In the genomic region with DNA sequence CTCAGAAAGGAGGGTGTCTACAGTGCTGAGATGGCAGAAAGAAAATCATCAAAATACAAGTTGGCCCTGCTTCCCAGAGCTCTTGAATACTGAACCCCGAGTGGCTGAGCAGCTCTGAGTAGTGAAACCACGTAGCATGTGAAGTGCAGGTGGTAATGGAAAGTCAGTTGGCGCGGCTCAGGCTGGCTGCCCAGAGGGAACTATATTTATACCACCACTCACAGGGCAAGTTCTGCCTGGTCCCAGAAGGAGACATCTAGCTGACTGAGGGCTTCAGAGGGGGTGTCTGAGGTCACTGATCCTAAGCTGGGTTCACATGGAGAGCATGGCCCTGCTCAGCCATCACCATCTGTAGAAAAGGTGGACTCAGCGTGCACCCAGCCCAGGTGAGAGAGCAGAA, we compare ENCODE assay signal across 11 cellular contexts.
DNase-seq lines count a peak whose midpoint lies in the region; ATAC-seq and TF ChIP-seq lines count a peak whose summit lies in the region.
"Had no signal": no experiment of that assay in that cellular context is flagged by ENCODE, and none has a peak within 500 bp of the region (broad histone marks: within the 10 kb centered on the region; RNA-seq: fewer than 3 reads in every experiment).

No MANE protein-coding gene starts in this region.

- H3K27ac ChIP-seq in breast epithelium, result no peak overlapping the region

- H3K27me3 Mint-ChIP-seq in effector memory CD8-positive, alpha-beta T cell, result peaks cover 15 to 19% of the 10 kb centered on the region in 2 donors

- TF ChIP-seq POLR2A in breast epithelium (IDR thresholded peaks at IDR 0.05), result no peak

- H3K36me3 ChIP-seq in breast epithelium, result no peaks in the 10 kb centered on the region

- no peaks in the 10 kb centered on the region for H3K9me3 ChIP-seq in breast epithelium

- ATAC-seq in GM18517 (IDR thresholded peaks at IDR 0.05; ENCODE audit: unreplicated experiment), result peak; percentile 95
- peak; percentile 92 for ATAC-seq in GM21576 (IDR thresholded peaks at IDR 0.05; ENCODE audit: unreplicated experiment)
- peak; percentile 79 for ATAC-seq in HG03108 (IDR thresholded peaks at IDR 0.05; ENCODE audit: unreplicated experiment)
- ATAC-seq in effector memory CD8-positive, alpha-beta T cell (replicated peaks), result no peak

- H3K9me3 Mint-ChIP-seq in effector memory CD8-positive, alpha-beta T cell, result no peaks in the 10 kb centered on the region

- H3K4me1 ChIP-seq in breast epithelium, result no peaks in the 10 kb centered on the region

- DNase-seq in cerebellar cortex (ENCODE audit: low spot score) (peak; percentile 21), HCEC 1CT (no peak), breast epithelium (ENCODE audit: low spot score in 2 of 2) (no peak)
- no peak for DNase-seq in effector memory CD8-positive, alpha-beta T cell
- DNase-seq in activated CD4-positive, alpha-beta T cell treated with anti-CD3 and anti-CD28 coated beads, Interleukin-2, amount 50 U/mL, for 1 hour, result no peak
- DNase-seq: midbrain, T-helper 2 cell had no signal

- no peak overlapping the region for H3K4me3 Mint-ChIP-seq in effector memory CD8-positive, alpha-beta T cell
- H3K4me3 Mint-ChIP-seq: B cell had no signal

- H3K4me3 ChIP-seq in breast epithelium, result no peak overlapping the region

- H3K4me1 Mint-ChIP-seq in effector memory CD8-positive, alpha-beta T cell (ENCODE audit: low read depth in 2 of 2), result no peaks in the 10 kb centered on the region
- H3K4me1 Mint-ChIP-seq: B cell had no signal

- intact Hi-C loops in breast epithelium (cut with DNase I; ENCODE audit: low total_unique reads), result loop anchor here (10.0 kb wide), 1 partner anchor 1155 kb away; no protein-coding TSS in a partner anchor

- H3K27ac Mint-ChIP-seq in effector memory CD8-positive, alpha-beta T cell, result no peak overlapping the region
- H3K27ac Mint-ChIP-seq: B cell had no signal

- H3K36me3 Mint-ChIP-seq in effector memory CD8-positive, alpha-beta T cell (ENCODE audit: insufficient read depth), result no peaks in the 10 kb centered on the region

- peaks cover 0 to 5% of the 10 kb centered on the region in 2 donors for H3K27me3 ChIP-seq in breast epithelium

- no peak for TF ChIP-seq CTCF in breast epithelium (IDR thresholded peaks at IDR 0.05)
